1 cellular context compared by ENCODE assay signal in the genomic region with DNA sequence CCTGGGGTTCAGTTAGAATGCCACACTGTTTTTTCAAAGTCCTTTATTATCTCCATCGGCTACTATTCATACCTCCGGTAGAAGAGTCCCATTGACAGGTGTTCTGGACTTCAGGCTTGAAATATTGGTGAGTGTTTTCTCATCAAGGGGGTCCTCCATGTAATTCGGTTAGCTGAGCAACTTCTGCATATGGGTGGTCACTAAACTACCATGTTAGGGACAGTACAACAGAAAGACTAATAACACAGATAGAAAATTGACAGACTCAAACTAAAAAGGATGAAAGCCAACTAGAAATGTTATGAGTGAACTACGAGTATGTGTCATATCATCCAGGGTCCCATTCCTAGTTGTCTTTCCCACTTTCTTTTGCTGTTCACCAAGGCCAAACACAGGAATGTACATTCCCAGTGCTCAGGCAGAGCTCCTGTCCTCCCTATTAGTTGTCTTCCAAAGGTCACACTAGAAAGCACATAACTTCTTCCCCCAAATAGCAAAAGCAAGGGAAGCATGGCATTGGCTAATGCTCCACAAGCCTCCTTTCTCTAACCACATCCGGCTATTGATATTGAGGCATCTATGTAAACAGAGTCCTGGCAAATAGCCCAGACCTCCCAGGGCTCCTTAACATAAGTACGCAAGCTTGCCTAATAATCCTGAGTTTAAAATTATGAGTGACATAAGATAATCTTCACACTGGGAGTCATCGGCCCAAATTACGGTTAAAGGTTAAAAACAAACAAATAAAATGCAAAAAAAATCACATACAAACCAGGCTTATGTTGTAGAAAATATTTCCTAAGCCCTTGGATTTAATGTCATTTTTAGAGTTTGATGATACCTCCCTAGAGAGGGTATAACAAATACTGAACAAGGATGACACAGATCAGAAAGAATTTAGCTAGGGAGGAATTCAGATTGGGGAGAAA.
TF ChIP-seq lines count a peak whose summit lies in the region.

No MANE protein-coding gene starts in this region.

TF ChIP-seq in A549, 52 proteins besides CTCF, POLR2A, EP300 and RAD21 (continued from another document):
- TF ChIP-seq, protein P1, sequence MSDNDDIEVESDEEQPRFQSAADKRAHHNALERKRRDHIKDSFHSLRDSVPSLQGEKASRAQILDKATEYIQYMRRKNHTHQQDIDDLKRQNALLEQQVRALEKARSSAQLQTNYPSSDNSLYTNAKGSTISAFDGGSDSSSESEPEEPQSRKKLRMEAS (IDR thresholded peaks at IDR 0.05) = peak; percentile 29; the same call in 1 of the 2 replicates
- TF ChIP-seq RARB (CRISPR knock-in tag; IDR thresholded peaks at IDR 0.05) = no peak
- TF ChIP-seq BCL3 (IDR thresholded peaks at IDR 0.05) = no peak
- no peak for TF ChIP-seq NR3C1 (IDR thresholded peaks at IDR 0.05)
- no peak for TF ChIP-seq KDM1A (IDR thresholded peaks at IDR 0.05; ENCODE audit: low read depth)
